14 cellular contexts compared by ENCODE assay signal in the genomic region with DNA sequence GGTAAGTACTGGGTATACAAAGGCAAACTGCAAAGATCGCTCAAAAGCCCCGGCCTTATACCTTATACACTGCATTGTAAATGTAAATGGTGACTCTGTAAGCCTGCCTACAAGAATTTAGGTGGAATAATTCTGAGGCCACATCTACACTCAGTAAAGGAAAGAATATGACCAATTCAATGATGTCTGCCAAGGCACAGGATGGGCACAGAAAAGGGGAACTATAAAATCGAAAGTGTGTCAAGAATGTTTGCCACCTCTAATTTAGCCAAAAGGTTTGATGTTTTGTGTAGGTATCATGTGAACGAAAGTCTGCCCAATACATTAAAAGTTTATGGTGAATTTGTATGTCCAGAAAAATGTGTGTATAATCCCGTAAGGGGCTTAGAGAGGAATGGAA.
DNase-seq lines count a peak whose midpoint lies in the region; ATAC-seq and TF ChIP-seq lines count a peak whose summit lies in the region.
"Had no signal": no experiment of that assay in that cellular context is flagged by ENCODE, and none has a peak within 500 bp of the region (broad histone marks: within the 10 kb centered on the region; RNA-seq: fewer than 3 reads in every experiment).

No MANE protein-coding gene starts in this region.

- peaks cover 14% of the 10 kb centered on the region; the same call in 1 of the 2 replicates for H3K9me3 ChIP-seq in OCI-LY7 (ENCODE audit: low read length)
- H3K9me3 ChIP-seq: vagina had no signal

- ATAC-seq in effector memory CD8-positive, alpha-beta T cell (replicated peaks), result peak; percentile 56
- ATAC-seq in GM19397 (IDR thresholded peaks at IDR 0.05; ENCODE audit: unreplicated experiment), result no peak
- ATAC-seq: Right ventricle myocardium inferior had no signal

- TF ChIP-seq CTCF in OCI-LY7 (conservative IDR thresholded peaks at IDR 0.05; ENCODE audit: low read length), result no peak

- CTCF ChIA-PET in activated naive CD4-positive, alpha-beta T cell treated with anti-CD3 and anti-CD28 coated beads, Interleukin-2, amount 10 ng/mL, durations not matched to agents 7 days and 5 days (lab: Charles Lee), result no interaction called here
- CTCF ChIA-PET in OCI-LY7 (lab: Charles Lee; ENCODE audit: unreplicated experiment), result no interaction called here

- H3K4me2 ChIP-seq in OCI-LY7 (ENCODE audit: low read length), result peak overlapping the region; percentile 20; the same call in 1 of the 2 replicates

- no peak overlapping the region for H2AFZ ChIP-seq in OCI-LY7 (ENCODE audit: low read length)

- peaks cover 58% of the 10 kb centered on the region for H3K36me3 ChIP-seq in OCI-LY7 (ENCODE audit: insufficient read depth, low read length)
- H3K36me3 ChIP-seq: vagina had no signal

- DNase-seq in activated naive CD4-positive, alpha-beta T cell treated with anti-CD3 and anti-CD28 coated beads, Interleukin-2, amount 10 ng/mL, durations not matched to agents 7 days and 5 days, result no peak
- DNase-seq in activated naive CD4-positive, alpha-beta T cell treated with Interleukin-2 at 50 U/mL for 16 hours, result no peak
- DNase-seq in OCI-LY7 (ENCODE audit: low spot score) (peak; percentile 38), midbrain (lab: John Stamatoyannopoulos, UW) (no peak), amygdala (lab: John Stamatoyannopoulos, UW) (no peak), NCI-H510A treated with DMSO at 0.1 percent for 48 hours (lab: John Stamatoyannopoulos, UW) (no peak)
- no peak for DNase-seq in effector memory CD8-positive, alpha-beta T cell
- DNase-seq: caudate nucleus, foreskin melanocyte, MM.1S, T1000 had no signal

- H3K9me3 Mint-ChIP-seq in activated naive CD4-positive, alpha-beta T cell treated with anti-CD3 and anti-CD28 coated beads, Interleukin-2, amount 10 ng/mL, durations not matched to agents 7 days and 5 days, result peaks cover 11% of the 10 kb centered on the region
- H3K9me3 Mint-ChIP-seq in effector memory CD8-positive, alpha-beta T cell, result peaks cover 0 to under 1% of the 10 kb centered on the region in 2 donors

- H3K4me3 Mint-ChIP-seq in activated naive CD4-positive, alpha-beta T cell treated with anti-CD3 and anti-CD28 coated beads, Interleukin-2, amount 10 ng/mL, durations not matched to agents 7 days and 5 days, result peak overlapping the region; percentile 60
- peak overlapping the region; percentile 44 to 66 for H3K4me3 Mint-ChIP-seq in effector memory CD8-positive, alpha-beta T cell

- no peak overlapping the region for H3K27ac ChIP-seq in OCI-LY7 (ENCODE audit: low read depth, low read length, poor library complexity, severe bottlenecking)
- H3K27ac ChIP-seq: vagina had no signal

- intact Hi-C loops in OCI-LY7 (cut with micrococcal nuclease; ENCODE audit: unreplicated experiment), result no loop called here

- POLR2A ChIA-PET in OCI-LY7 (lab: Charles Lee), result interaction anchor here (0.9 to 1.3 kb wide), 2 partner anchors 21 to 34 kb away, joined by 3 read pairs; no protein-coding TSS in a partner anchor

- H3K4me1 ChIP-seq in OCI-LY7 (ENCODE audit: insufficient read depth, low read length, poor library complexity, severe bottlenecking), result peaks cover 18% of the 10 kb centered on the region
- H3K4me1 ChIP-seq: vagina had no signal

- no peaks in the 10 kb centered on the region for H4K20me1 ChIP-seq in OCI-LY7 (ENCODE audit: insufficient read depth, low read length)

- peak overlapping the region; percentile 94 for H3K27ac Mint-ChIP-seq in activated naive CD4-positive, alpha-beta T cell treated with anti-CD3 and anti-CD28 coated beads, Interleukin-2, amount 10 ng/mL, durations not matched to agents 7 days and 5 days
- H3K27ac Mint-ChIP-seq in effector memory CD8-positive, alpha-beta T cell, result peak overlapping the region in 1 of 2 donors; percentile 59

- peaks cover 32% of the 10 kb centered on the region for H3K36me3 Mint-ChIP-seq in activated naive CD4-positive, alpha-beta T cell treated with anti-CD3 and anti-CD28 coated beads, Interleukin-2, amount 10 ng/mL, durations not matched to agents 7 days and 5 days
- H3K36me3 Mint-ChIP-seq in effector memory CD8-positive, alpha-beta T cell (ENCODE audit: insufficient read depth), result peaks cover 4% of the 10 kb centered on the region

- no peak overlapping the region for H3K4me3 ChIP-seq in OCI-LY7 (ENCODE audit: low read depth, low read length, poor library complexity, severe bottlenecking)
- H3K4me3 ChIP-seq: vagina had no signal

- peaks cover 34% of the 10 kb centered on the region; the same call in 1 of the 2 replicates for H3K79me2 ChIP-seq in OCI-LY7 (ENCODE audit: insufficient read depth, low read depth, low read length)

- H3K27me3 Mint-ChIP-seq in activated naive CD4-positive, alpha-beta T cell treated with anti-CD3 and anti-CD28 coated beads, Interleukin-2, amount 10 ng/mL, durations not matched to agents 7 days and 5 days, result no peaks in the 10 kb centered on the region
- H3K27me3 Mint-ChIP-seq in effector memory CD8-positive, alpha-beta T cell, result no peaks in the 10 kb centered on the region

- BruUV-seq in OCI-LY7 (replicated peaks; lab: Mats Ljungman, UMichigan), result no TSS peak

- no peaks in the 10 kb centered on the region for H3K9me2 ChIP-seq in OCI-LY7 (ENCODE audit: insufficient read depth, low read length)

- peaks cover 83% of the 10 kb centered on the region for H3K4me1 Mint-ChIP-seq in activated naive CD4-positive, alpha-beta T cell treated with anti-CD3 and anti-CD28 coated beads, Interleukin-2, amount 10 ng/mL, durations not matched to agents 7 days and 5 days
- peaks cover 24 to 59% of the 10 kb centered on the region in 2 donors for H3K4me1 Mint-ChIP-seq in effector memory CD8-positive, alpha-beta T cell (ENCODE audit: low read depth in 2 of 2)
